1 cellular context compared by ENCODE assay signal in genomic region chr5:160008877-160009590, GRCh38.
TF ChIP-seq lines count a peak whose summit lies in the region.

Gene TTC1 (plus strand): TSS chr5:160009139. CDS start chr5:160010529, 1,390 bp downstream.

TF ChIP-seq in HEK293, 187 proteins besides CTCF, POLR2A, EP300 and RAD21 (continued from another document and continues in another):
- no peak for TF ChIP-seq ELK4 (IDR thresholded peaks at IDR 0.05; ENCODE audit: borderline replicate concordance, low read depth, low read length)
- TF ChIP-seq ZNF26 (tag by site-specific recombination; IDR thresholded peaks at IDR 0.05), result no peak
- TF ChIP-seq ZNF555 (tag by site-specific recombination; conservative IDR thresholded peaks at IDR 0.05), result peak; percentile 100
- TF ChIP-seq SALL2 (tag by site-specific recombination; IDR thresholded peaks at IDR 0.05; ENCODE audit: borderline replicate concordance), result no peak
- peak; percentile 96 for TF ChIP-seq OVOL3 (tag by site-specific recombination; IDR thresholded peaks at IDR 0.05)
- TF ChIP-seq ZNF169 (tag by site-specific recombination; IDR thresholded peaks at IDR 0.05), result no peak
- peak; percentile 59 for TF ChIP-seq GLIS1 (tag by site-specific recombination; IDR thresholded peaks at IDR 0.05)
- no peak for TF ChIP-seq ZNF777 (tag by site-specific recombination; IDR thresholded peaks at IDR 0.05; ENCODE audit: borderline replicate concordance)
- peak; percentile 87; the same call in 1 of the 2 replicates for TF ChIP-seq ZNF776 (tag by site-specific recombination; IDR thresholded peaks at IDR 0.05; ENCODE audit: borderline replicate concordance)
- peak; percentile 100 for TF ChIP-seq ZNF202 (tag by site-specific recombination; IDR thresholded peaks at IDR 0.05; ENCODE audit: borderline replicate concordance)
- no peak for TF ChIP-seq PRDM2 (tag by site-specific recombination; IDR thresholded peaks at IDR 0.05; ENCODE audit: borderline replicate concordance)
- TF ChIP-seq ZNF791 (tag by site-specific recombination; IDR thresholded peaks at IDR 0.05), result peak; percentile 96
- no peak for TF ChIP-seq IKZF3 (tag by site-specific recombination; IDR thresholded peaks at IDR 0.05)
- peak; percentile 92; the same call in 1 of the 2 replicates for TF ChIP-seq ZNF24 (tag by site-specific recombination; IDR thresholded peaks at IDR 0.05)
- no peak for TF ChIP-seq ZNF830 (tag by site-specific recombination; IDR thresholded peaks at IDR 0.05; ENCODE audit: low read depth)
- no peak for TF ChIP-seq HOXD13 (CRISPR knock-in tag; IDR thresholded peaks at IDR 0.05; ENCODE audit: borderline replicate concordance)
- peak; percentile 71 for TF ChIP-seq SP7 (tag by site-specific recombination; IDR thresholded peaks at IDR 0.05)
- no peak for TF ChIP-seq ZNF350 (tag by site-specific recombination; IDR thresholded peaks at IDR 0.05)
- no peak for TF ChIP-seq ZNF473 (tag by site-specific recombination; IDR thresholded peaks at IDR 0.05)
- no peak for TF ChIP-seq ZNF174 (tag by site-specific recombination; IDR thresholded peaks at IDR 0.05)
- no peak for TF ChIP-seq ZNF112 (tag by site-specific recombination; IDR thresholded peaks at IDR 0.05)
- peak; percentile 68; the same call in 1 of the 2 replicates for TF ChIP-seq ZNF157 (tag by site-specific recombination; IDR thresholded peaks at IDR 0.05)
- TF ChIP-seq ZNF266 (tag by site-specific recombination; IDR thresholded peaks at IDR 0.05; ENCODE audit: low read depth), result peak; percentile 99
- TF ChIP-seq ZNF16 (tag by site-specific recombination; IDR thresholded peaks at IDR 0.05; ENCODE audit: low read depth), result no peak; the same call in 1 of the 2 replicates
- peak; percentile 100 for TF ChIP-seq ZNF518A (tag by site-specific recombination; conservative IDR thresholded peaks at IDR 0.05; ENCODE audit: low read depth)
- no peak for TF ChIP-seq GLI4 (tag by site-specific recombination; IDR thresholded peaks at IDR 0.05)
- no peak for TF ChIP-seq ZBTB10 (tag by site-specific recombination; IDR thresholded peaks at IDR 0.05)
- no peak for TF ChIP-seq ZNF280C (tag by site-specific recombination; IDR thresholded peaks at IDR 0.05)
- TF ChIP-seq ZNF639 (tag by site-specific recombination; IDR thresholded peaks at IDR 0.05), result peak; percentile 96
- no peak for TF ChIP-seq HOXC10 (CRISPR knock-in tag; IDR thresholded peaks at IDR 0.05)
- peak; percentile 86 for TF ChIP-seq ZNF341 (tag by site-specific recombination; IDR thresholded peaks at IDR 0.05; ENCODE audit: low read depth)
- TF ChIP-seq ZNF391 (tag by site-specific recombination; IDR thresholded peaks at IDR 0.05; ENCODE audit: borderline replicate concordance, low read depth), result peak; percentile 35; the same call in 1 of the 2 replicates
- peak; percentile 44; the same call in 1 of the 2 replicates for TF ChIP-seq HIC1 (tag by site-specific recombination; IDR thresholded peaks at IDR 0.05)
- no peak for TF ChIP-seq EGR2 (tag by site-specific recombination; IDR thresholded peaks at IDR 0.05; ENCODE audit: low read depth)
- no peak for TF ChIP-seq ZNF621 (tag by site-specific recombination; IDR thresholded peaks at IDR 0.05)
- TF ChIP-seq SP2 (tag by site-specific recombination; IDR thresholded peaks at IDR 0.05), result peak; percentile 77
